Comparison of ENCODE assay signal across 1 cellular context in genomic region chr9:129641751-129642585, GRCh38.
TF ChIP-seq lines count a peak whose summit lies in the region.

Gene ASB6, minus strand, starts transcription at chr9:129642151. Its CDS starts 152 bp downstream, at chr9:129641999.

TF ChIP-seq in GM23338, 12 proteins besides CTCF, POLR2A, EP300 and RAD21 (continued from another document):
- TF ChIP-seq ZNF462 (CRISPR knock-in tag; IDR thresholded peaks at IDR 0.05) (no peak), STAT1 (IDR thresholded peaks at IDR 0.05; ENCODE audit: unreplicated experiment) (no peak)
